In genomic region chr1:52842643-52843310, GRCh38 we compare ENCODE assay signal across 1 cellular context.
A peak's percentile ranks its signal among the peaks of the same experiment; 100 is the strongest.
TF ChIP-seq lines count a peak whose summit lies in the region.

Gene ZYG11A, plus strand, starts transcription at chr1:52842760. Its CDS starts 124 bp downstream, at chr1:52842884.

TF ChIP-seq in K562, 482 proteins besides CTCF, POLR2A, EP300 and RAD21 (continued from another document and continues in another):
- TF ChIP-seq RBBP5 (IDR thresholded peaks at IDR 0.05; ENCODE audit: borderline replicate concordance, insufficient read depth, low read length, poor library complexity, severe bottlenecking) (peak; percentile 93), ZNF717 (CRISPR knock-in tag; IDR thresholded peaks at IDR 0.05) (no peak), TRIM24 (IDR thresholded peaks at IDR 0.05) (peak in 1 of 2 experiments; percentile 63; a peak in 1 of 4 replicates), ETS2 (tag; IDR thresholded peaks at IDR 0.05; ENCODE audit: borderline replicate concordance, poor library complexity, severe bottlenecking) (no peak), SPI1 (IDR thresholded peaks at IDR 0.05; ENCODE audit: borderline replicate concordance, low read depth, low read length) (no peak), SMARCB1 (IDR thresholded peaks at IDR 0.05; ENCODE audit: insufficient read length, low read depth) (no peak), RFX1 (IDR thresholded peaks at IDR 0.05) (peak; percentile 63), NR3C1 (CRISPR knock-in tag; IDR thresholded peaks at IDR 0.05) (peak; percentile 74), MXI1 (IDR thresholded peaks at IDR 0.05; ENCODE audit: low read depth, low read length) (peak; percentile 70; the same call in 1 of the 2 replicates), SRSF3 (IDR thresholded peaks at IDR 0.05; ENCODE audit: insufficient read depth, low read length) (no peak), ZBTB7A (IDR thresholded peaks at IDR 0.05; ENCODE audit: borderline replicate concordance, control insufficient read depth, low read depth, low read length) (peak; percentile 95; the same call in 1 of the 2 replicates), GABPA (tag; conservative IDR thresholded peaks at IDR 0.05; ENCODE audit: low read depth) (no peak), ZNF518B (CRISPR knock-in tag; IDR thresholded peaks at IDR 0.05) (no peak), ZBTB11 (CRISPR knock-in tag; IDR thresholded peaks at IDR 0.05) (no peak; a peak in 1 of 6 replicates), POLR2B (IDR thresholded peaks at IDR 0.05; ENCODE audit: low read depth, partially characterized antibody) (peak; percentile 36), HNRNPUL1 (IDR thresholded peaks at IDR 0.05; ENCODE audit: low read length) (no peak), MBD1 (CRISPR knock-in tag; IDR thresholded peaks at IDR 0.05) (no peak), EP400 (IDR thresholded peaks at IDR 0.05) (peak; percentile 61; the same call in 1 of the 2 replicates), OTX1 (CRISPR knock-in tag; IDR thresholded peaks at IDR 0.05) (0 out of 2 replicates have a peak, but pooled peaks have one; percentile 14), ZBTB43 (CRISPR knock-in tag; IDR thresholded peaks at IDR 0.05) (peak; percentile 71; the same call in 1 of the 2 replicates), ZNF696 (CRISPR knock-in tag; conservative IDR thresholded peaks at IDR 0.05) (no peak), KAT8 (IDR thresholded peaks at IDR 0.05; ENCODE audit: low read depth) (no peak), HMBOX1 (IDR thresholded peaks at IDR 0.05) (no peak), ASH1L (IDR thresholded peaks at IDR 0.05; ENCODE audit: borderline replicate concordance, low read depth, partially characterized antibody) (no peak), CCNT2 (IDR thresholded peaks at IDR 0.05; ENCODE audit: borderline replicate concordance, extremely low read depth, insufficient read length, low read depth, low read length) (peak; percentile 88), BRCA1 (IDR thresholded peaks at IDR 0.05) (no peak), BRCA1 (CRISPR knock-in tag; IDR thresholded peaks at IDR 0.05) (no peak), ZNF280A (IDR thresholded peaks at IDR 0.05; ENCODE audit: low read depth, partially characterized antibody) (no peak), CC2D1A (IDR thresholded peaks at IDR 0.05) (no peak), GTF2B (IDR thresholded peaks at IDR 0.05; ENCODE audit: extremely low read depth, insufficient read length) (no peak), ZNF449 (CRISPR knock-in tag; IDR thresholded peaks at IDR 0.05) (no peak), NFIC (IDR thresholded peaks at IDR 0.05) (peak; percentile 86), HOXB6 (CRISPR knock-in tag; IDR thresholded peaks at IDR 0.05; ENCODE audit: borderline replicate concordance) (no peak), NR2C2 (CRISPR knock-in tag; IDR thresholded peaks at IDR 0.05) (0 out of 2 replicates have a peak, but pooled peaks have one; percentile 10), NR2C2 (tag; IDR thresholded peaks at IDR 0.05) (peak; percentile 48; the same call in 1 of the 2 replicates), NFIX (CRISPR knock-in tag; IDR thresholded peaks at IDR 0.05; ENCODE audit: low read depth) (no peak), HDGF (IDR thresholded peaks at IDR 0.05) (no peak), ZNF133 (CRISPR knock-in tag; IDR thresholded peaks at IDR 0.05) (no peak), ZNF121 (CRISPR knock-in tag; conservative IDR thresholded peaks at IDR 0.05) (no peak), HES1 (IDR thresholded peaks at IDR 0.05; ENCODE audit: low read depth) (no peak), NCOR1 (IDR thresholded peaks at IDR 0.05) (0 out of 2 replicates have a peak, but pooled peaks have one; percentile 11), THAP12 (CRISPR knock-in tag; IDR thresholded peaks at IDR 0.05) (peak; percentile 57; the same call in 1 of the 2 replicates), ELF2 (CRISPR knock-in tag; IDR thresholded peaks at IDR 0.05) (no peak), ERF (CRISPR knock-in tag; IDR thresholded peaks at IDR 0.05) (no peak; the same call in none of the 2 replicates), U2AF1 (optimal IDR thresholded peaks at IDR 0.05; ENCODE audit: low read depth, low read length) (peak; percentile 82)
